ENCODE assay signal across 11 cellular contexts in genomic region chr1:215569987-215570824, GRCh38. TPM values are rescaled to one million over a fixed set of nuclear protein-coding genes. Genes with fewer than 3 reads are reported as not detected.
DNase-seq lines count a peak whose midpoint lies in the region; ATAC-seq, FAIRE-seq and TF ChIP-seq lines count a peak whose summit lies in the region.
"Had no signal": no experiment of that assay in that cellular context is flagged by ENCODE, and none has a peak within 500 bp of the region (broad histone marks: within the 10 kb centered on the region; RNA-seq: fewer than 3 reads in every experiment).

No MANE protein-coding gene starts in this region.

- H3K4me1 ChIP-seq in HAP-1 (peaks cover 25% of the 10 kb centered on the region), adrenal gland (replicated peaks in 1 of 2) (peaks cover 25 to 69% of the 10 kb centered on the region in 2 donors), keratinocyte (ENCODE audit: control insufficient read depth, extremely low read depth, insufficient read depth, low read length) (peaks cover 28% of the 10 kb centered on the region)

- peak overlapping the region; percentile 91 for H3K27ac ChIP-seq in 22Rv1
- peak overlapping the region in 4 of 5 donors; percentile 6 to 95 (median 58) for H3K27ac ChIP-seq in adrenal gland
- peak overlapping the region; percentile 15 for H3K27ac ChIP-seq in keratinocyte (ENCODE audit: control insufficient read depth, insufficient read depth, low read length)

- intact Hi-C loops in adrenal gland (cut with DNase I) = no loop called here

- no peak overlapping the region for H3K27ac Mint-ChIP-seq in stimulated activated naive CD8-positive, alpha-beta T cell treated with anti-CD3 and anti-CD28 coated beads, Interleukin-15, amount 100 ng/mL, for 72 hours
- H3K27ac Mint-ChIP-seq: activated T-cell treated with anti-CD3 and anti-CD28 coated beads, Interleukin-2, amount 50 U/mL, for 24 hours had no signal

- H3K9ac ChIP-seq in keratinocyte (ENCODE audit: control insufficient read depth, extremely low read depth, insufficient read depth, low read length) = peak overlapping the region; percentile 7

- H3K27me3 ChIP-seq in HAP-1 (ENCODE audit: low read depth) (no peaks in the 10 kb centered on the region), adrenal gland (no peaks in the 10 kb centered on the region), keratinocyte (ENCODE audit: control insufficient read depth, extremely low read depth, insufficient read depth, low read length) (no peaks in the 10 kb centered on the region)

- H3K79me2 ChIP-seq in keratinocyte (ENCODE audit: control insufficient read depth, insufficient read depth, low read length) = peaks cover 68% of the 10 kb centered on the region

- FAIRE-seq in keratinocyte (lab: Jason Lieb, UNC) = no peak

- WGBS in adrenal gland, 4 donors = 37 to 59% (median 43%) methylated on average over 3 of the region's 3 CpGs

- TF ChIP-seq CTCF in 22Rv1 (IDR thresholded peaks at IDR 0.05) = no peak
- no peak for TF ChIP-seq CTCF in adrenal gland (IDR thresholded peaks at IDR 0.05)
- TF ChIP-seq CTCF in keratinocyte (optimal IDR thresholded peaks at IDR 0.05 in 1 of 3, IDR thresholded peaks at IDR 0.05 in 1 of 3, conservative IDR thresholded peaks at IDR 0.05 in 1 of 3; ENCODE audit: extremely low read depth in 1 of 3, insufficient read depth in 2 of 3, low read length in 3 of 3) = no peak

- H3K4me2 ChIP-seq in keratinocyte (ENCODE audit: control insufficient read depth, extremely low read depth, insufficient read depth, low read depth, low read length) = peak overlapping the region; percentile 92

- H3K9me1 ChIP-seq in keratinocyte (ENCODE audit: control insufficient read depth, extremely low read depth, insufficient read depth, low read length) = no peaks in the 10 kb centered on the region

- H3K9me3 ChIP-seq in HAP-1 = no peaks in the 10 kb centered on the region
- H3K9me3 ChIP-seq in adrenal gland (replicated peaks in 1 of 3) = no peaks in the 10 kb centered on the region
- H3K9me3 ChIP-seq in keratinocyte (ENCODE audit: control insufficient read depth, low read depth, low read length) = no peaks in the 10 kb centered on the region

- in situ Hi-C loops in HAP-1 (cut with MboI; ENCODE audit: low sequenced_read_pairs) = no loop called here

- no peaks in the 10 kb centered on the region for H3K9me3 Mint-ChIP-seq in stimulated activated naive CD8-positive, alpha-beta T cell treated with anti-CD3 and anti-CD28 coated beads, Interleukin-15, amount 100 ng/mL, for 72 hours
- H3K9me3 Mint-ChIP-seq: activated T-cell treated with anti-CD3 and anti-CD28 coated beads, Interleukin-2, amount 50 U/mL, for 24 hours had no signal

- no peak for TF ChIP-seq POLR2A in adrenal gland (IDR thresholded peaks at IDR 0.05)

- peak overlapping the region in 1 of 2 donors; percentile 14 for H3K4me3 Mint-ChIP-seq in stimulated activated naive CD8-positive, alpha-beta T cell treated with anti-CD3 and anti-CD28 coated beads, Interleukin-15, amount 100 ng/mL, for 72 hours

- H3K4me1 Mint-ChIP-seq in stimulated activated naive CD8-positive, alpha-beta T cell treated with anti-CD3 and anti-CD28 coated beads, Interleukin-15, amount 100 ng/mL, for 72 hours = peaks cover 15% of the 10 kb centered on the region

- no peaks in the 10 kb centered on the region for H4K20me1 ChIP-seq in keratinocyte (ENCODE audit: control insufficient read depth, extremely low read depth, insufficient read depth, low read length)

- peak overlapping the region; percentile 66 for H3K4me3 ChIP-seq in HAP-1
- peak overlapping the region in 1 of 4 donors; percentile 91 for H3K4me3 ChIP-seq in adrenal gland
- peak overlapping the region in 2 of 3 experiments; percentile 8 to 9 for H3K4me3 ChIP-seq in keratinocyte (ENCODE audit: control insufficient read depth in 2 of 3, extremely low read depth in 1 of 3, insufficient read depth in 2 of 3, low read depth in 1 of 3, low read length in 3 of 3)

- no peak overlapping the region for H2AFZ ChIP-seq in keratinocyte (ENCODE audit: control insufficient read depth, low read length)

- H3K36me3 ChIP-seq in HAP-1 (replicated peaks) = no peaks in the 10 kb centered on the region
- H3K36me3 ChIP-seq in adrenal gland (replicated peaks in 1 of 2) = no peaks in the 10 kb centered on the region
- no peaks in the 10 kb centered on the region for H3K36me3 ChIP-seq in keratinocyte (ENCODE audit: control insufficient read depth in 2 of 2, extremely low read depth in 1 of 2, insufficient read depth in 2 of 2, low read length in 2 of 2)

- peak in 1 of 2 experiments; percentile 60 for DNase-seq in HAP-1 (ENCODE audit: low spot score in 2 of 2)
- DNase-seq in adrenal gland = no peak
- DNase-seq in keratinocyte (ENCODE audit: low read depth, low spot score) = no peak
- no peak for DNase-seq in A172 (ENCODE audit: low spot score)
- DNase-seq in stimulated activated naive CD8-positive, alpha-beta T cell treated with anti-CD3 and anti-CD28 coated beads, Interleukin-15, amount 100 ng/mL, for 72 hours = no peak
- DNase-seq: activated T-cell treated with anti-CD3 and anti-CD28 coated beads, Interleukin-2, amount 50 U/mL, for 24 hours; NCI-H1694; stimulated activated naive CD4-positive, alpha-beta T cell had no signal

- no peak for ATAC-seq in stimulated activated naive CD8-positive, alpha-beta T cell treated with anti-CD3 and anti-CD28 coated beads, Interleukin-15, amount 100 ng/mL, for 72 hours
- ATAC-seq in HG02981 (IDR thresholded peaks at IDR 0.05; ENCODE audit: unreplicated experiment) (no peak), GM19035 (IDR thresholded peaks at IDR 0.05; ENCODE audit: unreplicated experiment) (no peak)

- H3K27me3 Mint-ChIP-seq in stimulated activated naive CD8-positive, alpha-beta T cell treated with anti-CD3 and anti-CD28 coated beads, Interleukin-15, amount 100 ng/mL, for 72 hours = peaks cover 18% of the 10 kb centered on the region

- dilution Hi-C loops in keratinocyte (cut with MboI; ENCODE audit: extremely low pct_ligation_motif_present, low sequenced_read_pairs) = no loop called here

RNA-seq across cellular contexts. Expression of gene KCTD3, which starts 3.1 kb away (rescaled TPM):
- total RNA-seq in adrenal gland = 100 to 1,000 TPM in 7 of 8 donors, 10 to 100 TPM in 1; 78.0 to 169 (median 128) TPM
- polyA plus RNA-seq in adrenal gland (100 to 1,000 TPM in 2 of 3 donors, 10 to 100 TPM in 1; 88.3 to 130 (median 109) TPM), keratinocyte (25.5 to 43.4 TPM (median 30.6 TPM) in 3 replicates)
- polyA plus RNA-seq in keratinocyte (2011; ENCODE audit: low read depth) = 15.2 TPM
- polyA plus RNA-seq in keratinocyte (2011; cell fraction: cytosol; rRNA removed) = 21.1 and 47.9 TPM in 2 replicates
- 37.0 and 42.8 TPM in 2 replicates for polyA plus RNA-seq in keratinocyte (2011; cell fraction: nucleus; rRNA removed)
- polyA plus RNA-seq in keratinocyte (2012; ENCODE audit: low replicate concordance) = 9.9 and 21.8 TPM in 2 replicates
- 30.0 to 76.9 TPM (median 56.5 TPM) in 3 replicates for polyA minus RNA-seq in keratinocyte
- 24.4 TPM for polyA minus RNA-seq in keratinocyte (2011; cell fraction: cytosol; rRNA and poly(A)+ RNA removed)
- polyA minus RNA-seq in keratinocyte (2011; cell fraction: nucleus; rRNA and poly(A)+ RNA removed) = 16.4 and 32.7 TPM in 2 replicates
- 43.1 and 47.8 TPM in 2 replicates for total RNA-seq in A172 (2014; rRNA removed; shearing (Covaris generic))

Comparison
In these comparisons a context has a peak if more than half of its experiments do, and no peak if none do; other contexts are left out.
1. H3K27ac ChIP-seq: peak in every context shown above with its lines; median percentile 91 in 22Rv1; 58 in adrenal gland; 15 in keratinocyte.